Comparison of ENCODE assay signal across 8 cellular contexts in the genomic region with DNA sequence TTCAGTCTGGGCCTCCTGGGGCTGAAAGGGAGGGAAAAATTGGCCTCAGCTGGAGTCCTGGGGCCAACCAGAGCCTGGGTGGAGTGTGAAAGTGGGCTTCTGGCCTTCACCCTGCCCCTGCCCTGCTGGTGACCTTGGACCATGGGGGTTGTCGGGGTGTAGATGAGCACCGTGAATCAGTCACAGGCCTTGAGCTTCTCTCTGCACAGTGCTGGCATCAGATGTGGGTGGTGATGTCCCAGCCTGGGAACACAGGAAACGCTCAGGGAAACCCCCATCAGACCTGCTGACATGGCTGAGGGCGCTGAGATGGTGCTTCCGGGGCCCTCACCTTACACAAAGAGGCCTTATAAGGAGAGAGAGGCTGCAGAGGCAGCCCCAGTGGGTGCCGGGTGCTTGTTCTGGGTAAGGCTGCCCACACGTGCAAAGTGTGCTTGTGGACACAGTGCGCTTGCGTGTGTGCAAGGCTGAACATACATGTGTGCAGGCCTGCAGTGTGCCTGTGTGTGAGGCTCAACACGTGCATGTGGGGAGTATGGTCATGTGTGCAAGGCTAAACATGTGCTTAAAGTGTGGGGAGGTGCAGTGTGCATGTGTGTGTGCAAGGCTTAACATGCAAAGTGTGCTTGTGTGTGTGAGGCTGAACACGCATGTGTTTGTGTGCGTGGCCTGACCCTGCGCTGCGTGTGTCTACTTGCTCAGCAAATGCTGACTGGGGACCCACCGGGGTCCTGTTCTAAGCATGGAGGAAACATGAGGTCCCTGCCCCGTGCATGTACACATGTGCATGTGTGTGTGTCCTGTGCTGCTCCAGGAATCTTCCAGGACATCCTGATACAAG. TPM values are rescaled to one million over a fixed set of nuclear protein-coding genes. Genes with fewer than 3 reads are reported as not detected.
DNase-seq lines count a peak whose midpoint lies in the region; ATAC-seq and TF ChIP-seq lines count a peak whose summit lies in the region.

No MANE protein-coding gene starts in this region.

- 92% methylated on average over 16 of the region's 16 CpGs for WGBS in hepatocyte (ENCODE audit: low lambda C conversion rate, missing lambda C conversion rate)

- H3K4me3 ChIP-seq in hepatocyte: no peak overlapping the region

- H3K9me2 ChIP-seq in hepatocyte (replicated peaks; ENCODE audit: insufficient read depth): no peaks in the 10 kb centered on the region

- peaks cover 81% of the 10 kb centered on the region for H3K36me3 ChIP-seq in KOPT-K1 (ENCODE audit: insufficient read depth, low read length)
- no peaks in the 10 kb centered on the region for H3K36me3 ChIP-seq in hepatocyte (replicated peaks; ENCODE audit: insufficient read depth, low read depth)

- H3K4me1 Mint-ChIP-seq in activated T-helper 17 cell treated with anti-CD3 and anti-CD28 coated beads, Interleukin-2, amount 50 U/mL, for 72 hours: peaks cover 31% of the 10 kb centered on the region

- peaks cover 15% of the 10 kb centered on the region for H3K4me1 ChIP-seq in hepatocyte (ENCODE audit: insufficient read depth)

- DNase-seq in CD1c-positive myeloid dendritic cell (ENCODE audit: extremely low spot score) (peak; percentile 91), hepatocyte (ENCODE audit: low spot score) (no peak), dedifferentiated amniotic fluid mesenchymal stem cell (ENCODE audit: extremely low spot score) (no peak), midbrain (lab: John Stamatoyannopoulos, UW) (no peak)
- DNase-seq in stimulated activated CD8-positive, alpha-beta memory T cell treated with anti-CD3 and anti-CD28 coated beads, Interleukin-12 subunit alpha, Interleukin-12 subunit beta, amount 100 ng/mL, for 24 hours (ENCODE audit: extremely low read depth): peak; percentile 70

- no peaks in the 10 kb centered on the region for H3K9me3 Mint-ChIP-seq in activated T-helper 17 cell treated with anti-CD3 and anti-CD28 coated beads, Interleukin-2, amount 50 U/mL, for 72 hours

- peak overlapping the region; percentile 86 for H3K4me3 Mint-ChIP-seq in activated T-helper 17 cell treated with anti-CD3 and anti-CD28 coated beads, Interleukin-2, amount 50 U/mL, for 72 hours

- peaks cover 92% of the 10 kb centered on the region for H3K36me3 Mint-ChIP-seq in activated T-helper 17 cell treated with anti-CD3 and anti-CD28 coated beads, Interleukin-2, amount 50 U/mL, for 72 hours (ENCODE audit: low read depth)

- H3K4me2 ChIP-seq in hepatocyte: no peak overlapping the region

- no peaks in the 10 kb centered on the region for H3K9me3 ChIP-seq in KOPT-K1 (ENCODE audit: insufficient read depth, low read length, poor library complexity, severe bottlenecking)
- H3K9me3 ChIP-seq in hepatocyte (ENCODE audit: low read depth): no peaks in the 10 kb centered on the region

- no peak overlapping the region for H2AFZ ChIP-seq in hepatocyte

- H4K20me1 ChIP-seq in hepatocyte (ENCODE audit: insufficient read depth, poor library complexity, severe bottlenecking): no peaks in the 10 kb centered on the region

- H3K27me3 ChIP-seq in hepatocyte: no peaks in the 10 kb centered on the region

- ATAC-seq in GM21447 (IDR thresholded peaks at IDR 0.05; ENCODE audit: unreplicated experiment): peak; percentile 75
- peak; percentile 85 for ATAC-seq in activated T-helper 17 cell treated with anti-CD3 and anti-CD28 coated beads, Interleukin-2, amount 50 U/mL, for 72 hours (replicated peaks)

- peaks cover 40% of the 10 kb centered on the region for H3K79me2 ChIP-seq in hepatocyte

- H3K27me3 Mint-ChIP-seq in activated T-helper 17 cell treated with anti-CD3 and anti-CD28 coated beads, Interleukin-2, amount 50 U/mL, for 72 hours: no peaks in the 10 kb centered on the region

- H3K27ac ChIP-seq in KOPT-K1 (ENCODE audit: low read depth, low read length, poor library complexity, severe bottlenecking) (peak overlapping the region; percentile 91), hepatocyte (peak overlapping the region; percentile 76)

- peak overlapping the region; percentile 96 for H3K27ac Mint-ChIP-seq in activated T-helper 17 cell treated with anti-CD3 and anti-CD28 coated beads, Interleukin-2, amount 50 U/mL, for 72 hours

- TF ChIP-seq CTCF in hepatocyte (IDR thresholded peaks at IDR 0.05; ENCODE audit: poor library complexity): no peak

RNA-seq across cellular contexts. Expression of gene ARPC1B, which starts 6.5 kb away (rescaled TPM):
- total RNA-seq in activated T-helper 17 cell treated with anti-CD3 and anti-CD28 coated beads, Interleukin-2, amount 50 U/mL, for 72 hours: 100 to 1,000 TPM; 223 to 410 TPM
- total RNA-seq in hepatocyte: 139 and 153 TPM in 2 replicates
- 199 and 205 TPM in 2 replicates for polyA plus RNA-seq in hepatocyte

RNA-seq across cellular contexts. Expression of gene PDAP1, which starts 27.4 kb away (rescaled TPM):
- total RNA-seq in activated T-helper 17 cell treated with anti-CD3 and anti-CD28 coated beads, Interleukin-2, amount 50 U/mL, for 72 hours: 100 to 1,000 TPM in 1 of 2 donors, 10 to 100 TPM in 1; 73.7 to 129 TPM
- total RNA-seq in hepatocyte: 93.9 and 110 TPM in 2 replicates
- polyA plus RNA-seq in hepatocyte: 52.6 and 76.5 TPM in 2 replicates

RNA-seq across cellular contexts. Expression of gene BUD31, which starts 27.7 kb away (rescaled TPM):
- total RNA-seq in activated T-helper 17 cell treated with anti-CD3 and anti-CD28 coated beads, Interleukin-2, amount 50 U/mL, for 72 hours: 100 to 1,000 TPM in 1 of 2 donors, 10 to 100 TPM in 1; 96.1 to 138 TPM
- total RNA-seq in hepatocyte: 77.5 and 87.7 TPM in 2 replicates
- polyA plus RNA-seq in hepatocyte: 233 and 235 TPM in 2 replicates

RNA-seq across cellular contexts. Expression of gene ARPC1A, which starts 55.3 kb away (rescaled TPM):
- 10 to 100 TPM; 47.4 to 74.1 TPM for total RNA-seq in activated T-helper 17 cell treated with anti-CD3 and anti-CD28 coated beads, Interleukin-2, amount 50 U/mL, for 72 hours
- total RNA-seq in hepatocyte: 158 and 166 TPM in 2 replicates
- 190 and 194 TPM in 2 replicates for polyA plus RNA-seq in hepatocyte

RNA-seq across cellular contexts. Expression of gene PTCD1, which starts 57.6 kb away (rescaled TPM):
- 1 to 10 TPM; 4.3 to 5.4 TPM for total RNA-seq in activated T-helper 17 cell treated with anti-CD3 and anti-CD28 coated beads, Interleukin-2, amount 50 U/mL, for 72 hours
- 9.2 and 11.3 TPM in 2 replicates for total RNA-seq in hepatocyte
- polyA plus RNA-seq in hepatocyte: 7.0 and 10.8 TPM in 2 replicates

Comparison
In these comparisons a context has a peak if more than half of its experiments do, and no peak if none do; other contexts are left out.
1. DNase-seq: peak in CD1c-positive myeloid dendritic cell (single experiment) and stimulated activated CD8-positive, alpha-beta memory T cell treated with anti-CD3 and anti-CD28 coated beads, Interleukin-12 subunit alpha, Interleukin-12 subunit beta, amount 100 ng/mL, for 24 hours (single experiment); none in hepatocyte (single experiment), dedifferentiated amniotic fluid mesenchymal stem cell (single experiment) and midbrain (single experiment).